Comparison of ENCODE assay signal across 19 cellular contexts in genomic region chr7:15684036-15684815, GRCh38. TPM values are rescaled to one million over a fixed set of nuclear protein-coding genes. Genes with fewer than 3 reads are reported as not detected.
A peak's percentile ranks its signal among the peaks of the same experiment; 100 is the strongest.
DNase-seq lines count a peak whose midpoint lies in the region; ATAC-seq, FAIRE-seq and TF ChIP-seq lines count a peak whose summit lies in the region.
"Had no signal": no experiment of that assay in that cellular context is flagged by ENCODE, and none has a peak within 500 bp of the region (broad histone marks: within the 10 kb centered on the region; RNA-seq: fewer than 3 reads in every experiment).

No MANE protein-coding gene starts in this region.

- H3K4me2 ChIP-seq in endothelial cell of umbilical vein (ENCODE audit: insufficient read depth, low read length) = peak overlapping the region; percentile 98

- no peak for TF ChIP-seq CTCF in endothelial cell of umbilical vein (IDR thresholded peaks at IDR 0.05; ENCODE audit: extremely low read depth in 1 of 2, insufficient read depth in 1 of 2, low read depth in 1 of 2, low read length in 2 of 2)
- TF ChIP-seq CTCF in neural crest cell (conservative IDR thresholded peaks at IDR 0.05) = no peak
- TF ChIP-seq CTCF in tibial artery (IDR thresholded peaks at IDR 0.05) = no peak
- no peak for TF ChIP-seq CTCF in endodermal cell (conservative IDR thresholded peaks at IDR 0.05)

- H3K4me3 ChIP-seq in endothelial cell of umbilical vein (replicated peaks in 1 of 3; ENCODE audit: insufficient read depth in 1 of 3, low read depth in 1 of 3, low read length in 3 of 3) (peak overlapping the region; percentile 61 to 95 (median 80)), tibial artery (peak overlapping the region; percentile 67 to 72), endodermal cell (ENCODE audit: low read length) (no peak overlapping the region)

- no peaks in the 10 kb centered on the region for H4K20me1 ChIP-seq in endothelial cell of umbilical vein (replicated peaks; ENCODE audit: control insufficient read depth, extremely low read depth, insufficient read depth, low read length)

- H3K27ac Mint-ChIP-seq in neural crest cell (ENCODE audit: unreplicated experiment) (no peak overlapping the region), endodermal cell (no peak overlapping the region)
- H3K27ac Mint-ChIP-seq: activated naive CD4-positive, alpha-beta T cell treated with anti-CD3 and anti-CD28 coated beads, Interleukin-2, amount 50 U/mL, for 24 hours; natural killer cell treated with Interleukin-12 subunit alpha and Interleukin-12 subunit beta and Interleukin-15 and Interleukin-18, amount 100 ng/mL, for 72 hours had no signal

- dilution Hi-C loops in endothelial cell of umbilical vein (cut with MboI; ENCODE audit: extremely low pct_ligation_motif_present, low sequenced_read_pairs) = no loop called here

- H3K9me3 ChIP-seq in endothelial cell of umbilical vein (replicated peaks; ENCODE audit: control insufficient read depth, insufficient read depth, low read length) = no peaks in the 10 kb centered on the region
- H3K9me3 ChIP-seq in tibial artery = no peaks in the 10 kb centered on the region
- H3K9me3 ChIP-seq in endodermal cell (ENCODE audit: control insufficient read depth, low read length) = no peaks in the 10 kb centered on the region

- intact Hi-C loops in endothelial cell of umbilical vein (cut with micrococcal nuclease) (loop anchor here (10.0 kb wide), 3 partner anchors 741 to 1699 kb away; partner anchors contain the start of genes CRPPA and ETV1), tibial artery (cut with DNase I; ENCODE audit: low total_unique reads) (no loop called here)

- peaks cover 66% of the 10 kb centered on the region for H3K79me2 ChIP-seq in endothelial cell of umbilical vein (ENCODE audit: control insufficient read depth, insufficient read depth, low read length)

- no peak for ATAC-seq in HG02642 (IDR thresholded peaks at IDR 0.05; ENCODE audit: poor library complexity, unreplicated experiment)
- ATAC-seq: natural killer cell treated with Interleukin-12 subunit alpha and Interleukin-12 subunit beta and Interleukin-15 and Interleukin-18, amount 100 ng/mL, for 72 hours; PC-3 had no signal

- H3K27ac ChIP-seq in endothelial cell of umbilical vein (ENCODE audit: insufficient read depth, low read depth, low read length) (peak overlapping the region; percentile 70), tibial artery (peak overlapping the region; percentile 80 to 87), endodermal cell (ENCODE audit: low read depth, low read length) (no peak overlapping the region)
- H3K27ac ChIP-seq: 22Rv1, C4-2B, SK-N-MC had no signal

- H3K27me3 Mint-ChIP-seq in neural crest cell (ENCODE audit: low read depth) (peaks cover 81% of the 10 kb centered on the region), endodermal cell (ENCODE audit: insufficient read depth) (peaks cover 72% of the 10 kb centered on the region)

- DNase-seq in NCI-H2029 treated with DMSO at 0.1 percent for 48 hours (lab: John Stamatoyannopoulos, UW) = peak; percentile 62
- no peak for DNase-seq in NCI-H2029 (lab: John Stamatoyannopoulos, UW)
- peak; percentile 48 for DNase-seq in endothelial cell of umbilical vein (ENCODE audit: low read depth, low spot score)
- no peak for DNase-seq in neural crest cell (ENCODE audit: low read depth, low spot score)
- DNase-seq in tibial artery = no peak
- no peak for DNase-seq in endodermal cell
- DNase-seq in NCI-H2171 treated with DMSO at 0.1 percent for 48 hours (lab: John Stamatoyannopoulos, UW) = no peak
- DNase-seq: activated CD4-positive, alpha-beta T cell treated with anti-CD3 and anti-CD28 coated beads for 4 hours; NCI-H187; PC-3; stimulated activated CD4-positive, alpha-beta T cell treated with anti-CD3 and anti-CD28 coated beads, Interleukin-2, amount 100 ng/mL, for 48 hours had no signal

- no peaks in the 10 kb centered on the region for H3K9me3 Mint-ChIP-seq in neural crest cell
- H3K9me3 Mint-ChIP-seq in endodermal cell = no peaks in the 10 kb centered on the region
- H3K9me3 Mint-ChIP-seq: activated naive CD4-positive, alpha-beta T cell treated with anti-CD3 and anti-CD28 coated beads, Interleukin-2, amount 50 U/mL, for 24 hours; natural killer cell treated with Interleukin-12 subunit alpha and Interleukin-12 subunit beta and Interleukin-15 and Interleukin-18, amount 100 ng/mL, for 72 hours had no signal

- WGBS in endodermal cell (ENCODE audit: insufficient coverage in 1 of 2, insufficient read length in 1 of 2), 2 experiments = 80 to 98% methylated on average over 4 to 8 of the region's 10 CpGs

- BruUV-seq in endothelial cell of umbilical vein (replicated peaks; lab: Mats Ljungman, UMichigan) = no TSS peak

- POLR2A ChIA-PET in endothelial cell of umbilical vein (lab: Charles Lee) = interaction anchor here (0.7 kb wide), 1 partner anchor 40 kb away, joined by 3 read pairs; no protein-coding TSS in a partner anchor

- no peaks in the 10 kb centered on the region for H3K9me1 ChIP-seq in endothelial cell of umbilical vein (replicated peaks; ENCODE audit: control insufficient read depth, extremely low read depth, insufficient read depth, low read length)

- no peak overlapping the region for H2AFZ ChIP-seq in endothelial cell of umbilical vein (ENCODE audit: low read depth, low read length)

- TF ChIP-seq POLR2A in endothelial cell of umbilical vein (IDR thresholded peaks at IDR 0.05; ENCODE audit: low read depth, low read length) = no peak

- H3K27me3 ChIP-seq in endothelial cell of umbilical vein (ENCODE audit: control insufficient read depth in 2 of 2, insufficient read depth in 2 of 2, low read length in 2 of 2) = no peaks in the 10 kb centered on the region
- H3K27me3 ChIP-seq in tibial artery = peaks cover 0 to 3% of the 10 kb centered on the region in 2 donors
- peaks cover 73% of the 10 kb centered on the region for H3K27me3 ChIP-seq in endodermal cell (ENCODE audit: control insufficient read depth, insufficient read depth, low read length, poor library complexity, severe bottlenecking)

- peak; percentile 8 for FAIRE-seq in endothelial cell of umbilical vein (lab: Jason Lieb, UNC)
- FAIRE-seq: HTR-8/SVneo had no signal

- peak overlapping the region; percentile 91 for H3K9ac ChIP-seq in endothelial cell of umbilical vein (replicated peaks; ENCODE audit: extremely low read depth, insufficient read depth, low read length)
- H3K9ac ChIP-seq in endodermal cell (ENCODE audit: extremely low read depth, low read length, poor library complexity, severe bottlenecking) = no peak overlapping the region

- CTCF ChIA-PET in endothelial cell of umbilical vein (lab: Charles Lee) = interaction anchor here (0.8 to 9.5 kb wide), 11 partner anchors 31 to 880 kb away, joined by 3 to 107 read pairs (median 3); no protein-coding TSS in a partner anchor

- H3K4me1 Mint-ChIP-seq in neural crest cell (peaks cover 41% of the 10 kb centered on the region), endodermal cell (peaks cover 28% of the 10 kb centered on the region)
- H3K4me1 Mint-ChIP-seq: activated naive CD4-positive, alpha-beta T cell treated with anti-CD3 and anti-CD28 coated beads, Interleukin-2, amount 50 U/mL, for 24 hours had no signal

- H3K36me3 Mint-ChIP-seq in neural crest cell (ENCODE audit: low read depth) = no peaks in the 10 kb centered on the region
- no peaks in the 10 kb centered on the region for H3K36me3 Mint-ChIP-seq in endodermal cell (ENCODE audit: low read depth)
- H3K36me3 Mint-ChIP-seq: activated naive CD4-positive, alpha-beta T cell treated with anti-CD3 and anti-CD28 coated beads, Interleukin-2, amount 50 U/mL, for 24 hours; natural killer cell treated with Interleukin-12 subunit alpha and Interleukin-12 subunit beta and Interleukin-15 and Interleukin-18, amount 100 ng/mL, for 72 hours had no signal

- H3K4me3 Mint-ChIP-seq in neural crest cell = peak overlapping the region; percentile 87
- no peak overlapping the region for H3K4me3 Mint-ChIP-seq in endodermal cell
- H3K4me3 Mint-ChIP-seq: activated naive CD4-positive, alpha-beta T cell treated with anti-CD3 and anti-CD28 coated beads, Interleukin-2, amount 50 U/mL, for 24 hours; natural killer cell treated with Interleukin-12 subunit alpha and Interleukin-12 subunit beta and Interleukin-15 and Interleukin-18, amount 100 ng/mL, for 72 hours had no signal

- peaks cover 22% of the 10 kb centered on the region for H3K4me1 ChIP-seq in endothelial cell of umbilical vein (ENCODE audit: control insufficient read depth, extremely low read depth, insufficient read depth, low read length)
- H3K4me1 ChIP-seq in tibial artery = peaks cover 0 to 20% (median 3%) of the 10 kb centered on the region in 4 donors
- H3K4me1 ChIP-seq in endodermal cell (ENCODE audit: control insufficient read depth, insufficient read depth, low read length) = no peaks in the 10 kb centered on the region

- H3K36me3 ChIP-seq in endothelial cell of umbilical vein (ENCODE audit: control insufficient read depth in 2 of 2, extremely low read depth in 1 of 2, insufficient read depth in 2 of 2, low read length in 2 of 2) (no peaks in the 10 kb centered on the region), tibial artery (no peaks in the 10 kb centered on the region), endodermal cell (ENCODE audit: control insufficient read depth, insufficient read depth, low read length) (no peaks in the 10 kb centered on the region)

TF ChIP-seq in endothelial cell of umbilical vein, 7 proteins besides CTCF, POLR2A, EP300 and RAD21:
- TF ChIP-seq EZH2 (IDR thresholded peaks at IDR 0.05; ENCODE audit: borderline replicate concordance, low read depth, low read length, severe bottlenecking) (no peak), POLR2AphosphoS5 (IDR thresholded peaks at IDR 0.05; ENCODE audit: insufficient read depth, low read depth, low read length) (no peak), FOS (IDR thresholded peaks at IDR 0.05; ENCODE audit: borderline replicate concordance, insufficient read depth, low read length) (no peak), MYC (IDR thresholded peaks at IDR 0.05; ENCODE audit: low read depth, low read length) (no peak), GATA2 (IDR thresholded peaks at IDR 0.05; ENCODE audit: insufficient read depth, insufficient read length, low read depth, low read length) (no peak)

RNA-seq across cellular contexts. Expression of gene MEOX2, which starts 2.3 kb away (rescaled TPM):
- total RNA-seq in endothelial cell of umbilical vein = 45.1 and 47.8 TPM in 2 replicates
- 10.2 and 11.6 TPM in 2 replicates for polyA plus RNA-seq in endothelial cell of umbilical vein
- polyA plus RNA-seq in endothelial cell of umbilical vein (2011; cell fraction: cytosol; rRNA removed) = 10.6 and 11.0 TPM in 2 replicates
- polyA plus RNA-seq in endothelial cell of umbilical vein (2011; cell fraction: nucleus; rRNA removed) = 12.7 and 13.2 TPM in 2 replicates
- polyA plus RNA-seq in endothelial cell of umbilical vein (2012) = 10.5 and 17.2 TPM in 2 replicates
- 11.3 and 11.4 TPM in 2 replicates for polyA minus RNA-seq in endothelial cell of umbilical vein
- not detected for polyA minus RNA-seq in endothelial cell of umbilical vein (2011; cell fraction: cytosol; rRNA and poly(A)+ RNA removed)
- 21.7 and 30.8 TPM in 2 replicates for polyA minus RNA-seq in endothelial cell of umbilical vein (2011; cell fraction: nucleus; rRNA and poly(A)+ RNA removed)
- 1.3 and 1.4 TPM in 2 replicates for total RNA-seq in neural crest cell
- total RNA-seq in endodermal cell = not detected
- polyA plus RNA-seq in endodermal cell (2013, experiment 1 of 2) = 0.53 TPM
- polyA plus RNA-seq in endodermal cell (2013, experiment 2 of 2) = 0.29 TPM
- total RNA-seq: natural killer cell treated with Interleukin-12 subunit alpha and Interleukin-12 subunit beta and Interleukin-15 and Interleukin-18, amount 100 ng/mL, for 72 hours; NCI-H460; PC-3 had no signal

Comparison
In these comparisons a context has a peak if more than half of its experiments do, and no peak if none do; other contexts are left out.
1. DNase-seq: peak in NCI-H2029 treated with DMSO at 0.1 percent for 48 hours (single experiment) and endothelial cell of umbilical vein (single experiment); none in NCI-H2029 (single experiment), neural crest cell (single experiment), tibial artery (0 of 2), endodermal cell (single experiment) and NCI-H2171 treated with DMSO at 0.1 percent for 48 hours (single experiment).
2. RNA of gene MEOX2, which starts 2.3 kb away (total RNA-seq): 45.1 to 47.8 TPM in endothelial cell of umbilical vein; 1.3 to 1.4 TPM in neural crest cell and not detected in endodermal cell; every median in the first group is over 10 times any median in the second.